Comparison of ENCODE assay signal across 10 cellular contexts in genomic region chr11:114296190-114296978, GRCh38. TPM values are rescaled to one million over a fixed set of nuclear protein-coding genes. Genes with fewer than 3 reads are reported as not detected.
A peak's percentile ranks its signal among the peaks of the same experiment; 100 is the strongest.
DNase-seq lines count a peak whose midpoint lies in the region; ATAC-seq, FAIRE-seq and TF ChIP-seq lines count a peak whose summit lies in the region.
"Had no signal": no experiment of that assay in that cellular context is flagged by ENCODE, and none has a peak within 500 bp of the region (broad histone marks: within the 10 kb centered on the region; RNA-seq: fewer than 3 reads in every experiment).

Gene NNMT, plus strand, starts transcription at chr11:114296399. Its CDS starts 158 bp downstream, at chr11:114296557.

- H3K79me1 ChIP-seq in mesendoderm (ENCODE audit: low read length): no peaks in the 10 kb centered on the region

- peak within 1 kb of the TSS; percentile 79 for H3K27ac ChIP-seq in duodenal mucosa (ENCODE audit: low read depth, low read length)
- H3K27ac ChIP-seq in mesendoderm (ENCODE audit: low read depth, low read length): no peak within 1 kb of the TSS
- peak within 1 kb of the TSS; percentile 68 to 96 (median 85) for H3K27ac ChIP-seq in tibial nerve

- no CpG with 5 or more reads among the region's 12 CpGs for WGBS in mesendoderm (ENCODE audit: extremely low coverage, insufficient coverage, low lambda C conversion rate)
- 40 to 45% methylated on average over 12 of the region's 12 CpGs for WGBS in tibial nerve, 2 donors

- H3K79me2 ChIP-seq in mesendoderm (ENCODE audit: control insufficient read depth, insufficient read depth, low read length): no peaks in the 10 kb centered on the region

- H4K8ac ChIP-seq in mesendoderm (ENCODE audit: low read depth, low read length): no peak within 1 kb of the TSS

- ATAC-seq in HG02798 (IDR thresholded peaks at IDR 0.05; ENCODE audit: poor library complexity, unreplicated experiment) (no peak), GM18505 (IDR thresholded peaks at IDR 0.05; ENCODE audit: unreplicated experiment) (no peak)

- no peak within 1 kb of the TSS for H3K23ac ChIP-seq in mesendoderm (ENCODE audit: low read length)

- peak within 1 kb of the TSS; percentile 85 for H2BK15ac ChIP-seq in mesendoderm (replicated peaks; ENCODE audit: low read depth)

- H2AK5ac ChIP-seq in mesendoderm (ENCODE audit: low read length): no peak within 1 kb of the TSS

- peaks cover under 1 to 10% of the 10 kb centered on the region in 2 donors for H3K4me1 ChIP-seq in duodenal mucosa (ENCODE audit: control insufficient read depth in 1 of 2, insufficient read depth in 2 of 2, low read length in 2 of 2)
- H3K4me1 ChIP-seq in mesendoderm (ENCODE audit: control insufficient read depth, low read depth, low read length): no peaks in the 10 kb centered on the region
- peaks cover 0 to 49% (median 19%) of the 10 kb centered on the region in 4 donors for H3K4me1 ChIP-seq in tibial nerve

- H2BK5ac ChIP-seq in mesendoderm (ENCODE audit: low read length): no peak within 1 kb of the TSS

- H3K56ac ChIP-seq in mesendoderm (ENCODE audit: low read length): no peak within 1 kb of the TSS

- no peak within 1 kb of the TSS for H3K4me2 ChIP-seq in mesendoderm (ENCODE audit: low read length)

- DNase-seq in LHCN-M2 (ENCODE audit: low read depth) (peak; percentile 99), mesendoderm (no peak), tibial nerve (ENCODE audit: low spot score in 2 of 2) (peak; percentile 58 to 75), GDM1 (lab: John Stamatoyannopoulos, UW) (no peak), GM19239 (ENCODE audit: insufficient read length, low spot score) (no peak)
- DNase-seq: activated T-cell treated with anti-CD3 and anti-CD28 coated beads for 4 hours, NCI-H1092 had no signal

- peak; percentile 64 to 97 for TF ChIP-seq EP300 in tibial nerve (IDR thresholded peaks at IDR 0.05)

- H3K4me3 ChIP-seq in duodenal mucosa (ENCODE audit: low read depth in 1 of 2, low read length in 2 of 2): peak within 1 kb of the TSS; percentile 29 to 64
- H3K4me3 ChIP-seq in mesendoderm (ENCODE audit: low read length): no peak within 1 kb of the TSS
- peak within 1 kb of the TSS; percentile 29 to 57 (median 40) for H3K4me3 ChIP-seq in tibial nerve

- H3K36me3 ChIP-seq in duodenal mucosa (ENCODE audit: control insufficient read depth in 1 of 2, insufficient read depth in 2 of 2, low read length in 2 of 2): no peaks in the 10 kb centered on the region
- H3K36me3 ChIP-seq in mesendoderm (ENCODE audit: control insufficient read depth, insufficient read depth, low read length): no peaks in the 10 kb centered on the region
- peaks cover 0 to 35% (median 0%) of the 10 kb centered on the region in 3 donors for H3K36me3 ChIP-seq in tibial nerve

- no peak within 1 kb of the TSS for H2BK120ac ChIP-seq in mesendoderm (ENCODE audit: low read depth, low read length)

- H3K27me3 ChIP-seq in duodenal mucosa (ENCODE audit: control insufficient read depth in 1 of 2, insufficient read depth in 2 of 2, low read length in 2 of 2) (no peaks in the 10 kb centered on the region), mesendoderm (ENCODE audit: insufficient read depth, low read length, poor library complexity) (no peaks in the 10 kb centered on the region), tibial nerve (no peaks in the 10 kb centered on the region)

- peak within 1 kb of the TSS; percentile 12 to 54 for H3K9ac ChIP-seq in duodenal mucosa (ENCODE audit: low read depth in 1 of 2, low read length in 2 of 2)
- no peak within 1 kb of the TSS for H3K9ac ChIP-seq in mesendoderm (ENCODE audit: low read length)

- no peak within 1 kb of the TSS for H4K5ac ChIP-seq in mesendoderm (ENCODE audit: low read length)

- H3K9me3 ChIP-seq in duodenal mucosa (ENCODE audit: control insufficient read depth in 1 of 2, low read length in 2 of 2) (peaks cover 0 to 3% of the 10 kb centered on the region in 2 donors), tibial nerve (peaks cover 0 to 14% (median 1%) of the 10 kb centered on the region in 4 donors)

- H3K18ac ChIP-seq in mesendoderm (ENCODE audit: low read length): no peak within 1 kb of the TSS

- TF ChIP-seq POLR2A in tibial nerve (IDR thresholded peaks at IDR 0.05) (peak in 1 of 2 donors; percentile 43), GM18505 (IDR thresholded peaks at IDR 0.05; ENCODE audit: borderline replicate concordance, extremely low read depth, insufficient read depth, insufficient read length) (no peak)

- no peak for TF ChIP-seq CTCF in tibial nerve (IDR thresholded peaks at IDR 0.05)

- FAIRE-seq in GM19239 (lab: Jason Lieb, UNC): no peak

- no peak within 1 kb of the TSS for H3K4ac ChIP-seq in mesendoderm (ENCODE audit: low read depth, low read length)

RNA-seq across cellular contexts. Expression of gene NNMT, which starts in this region (rescaled TPM):
- total RNA-seq in LHCN-M2 (2014; rRNA removed) (759 and 1,139 TPM in 2 replicates), tibial nerve (1,000 to 10,000 TPM in 1 of 4 donors, 100 to 1,000 TPM in 3; 520 to 1,803 (median 896) TPM)
- polyA plus RNA-seq in LHCN-M2 (2012): 1,047 TPM
- 0.17 TPM for polyA plus RNA-seq in mesendoderm (2013, experiment 1 of 2)
- polyA plus RNA-seq in mesendoderm (2013, experiment 2 of 2): 0.10 TPM

Comparison
In these comparisons a context has a peak if more than half of its experiments do, and no peak if none do; other contexts are left out.
1. DNase-seq: peak in LHCN-M2 (single experiment) and tibial nerve (2 of 2); none in mesendoderm (single experiment), GDM1 (single experiment) and GM19239 (single experiment).